Comparison of ENCODE assay signal across 28 cellular contexts in the genomic region with DNA sequence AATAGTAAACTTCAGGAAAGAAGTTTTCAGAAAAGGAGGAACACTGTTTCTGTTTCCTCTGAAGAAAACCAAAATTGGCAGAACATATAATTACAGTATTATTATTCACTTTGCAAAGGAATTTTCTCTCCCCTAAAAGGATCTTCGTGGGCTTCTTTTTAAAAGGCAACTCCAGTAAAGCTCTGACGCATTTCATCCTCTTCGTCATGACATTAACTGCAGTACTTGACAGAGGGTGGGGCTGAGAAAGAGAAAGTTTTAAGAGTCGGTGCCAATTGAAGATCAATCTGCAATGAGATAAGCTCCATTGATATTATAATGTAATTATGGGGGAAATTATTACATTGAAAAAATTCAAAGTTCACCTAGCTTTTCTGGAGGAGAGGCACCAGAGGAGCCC.
"Had no signal": no experiment of that assay in that cellular context is flagged by ENCODE, and none has a peak within 500 bp of the region (broad histone marks: within the 10 kb centered on the region; RNA-seq: fewer than 3 reads in every experiment).

No MANE protein-coding gene starts in this region.

- H3K36me3 ChIP-seq: ascending aorta, brain microvascular endothelial cell, gastrocnemius medialis, left lung, neutrophil, pancreas, prostate gland, stomach, suprapubic skin, tibial artery had no signal

- H3K9me3 ChIP-seq: ascending aorta, gastrocnemius medialis, left lung, neutrophil, pancreas, prostate gland, stomach, suprapubic skin, tibial artery had no signal

- H3K27me3 ChIP-seq: ascending aorta, brain microvascular endothelial cell, gastrocnemius medialis, left lung, neutrophil, pancreas, stomach, suprapubic skin, tibial artery had no signal

- FAIRE-seq: endothelial cell of umbilical vein, pancreas, TTC549 had no signal

- H3K4me1 ChIP-seq: ascending aorta, gastrocnemius medialis, left lung, pancreas, prostate gland, tibial artery had no signal

- DNase-seq: activated CD4-positive, alpha-beta T cell treated with anti-CD3 and anti-CD28 coated beads for 4 hours; activated CD4-positive, alpha-beta T cell treated with anti-CD3 and anti-CD28 coated beads, Interleukin-2, amount 50 U/mL, for 4 hours; activated gamma-delta T cell; activated naive CD4-positive, alpha-beta T cell treated with anti-CD3 and anti-CD28 coated beads, Interleukin-2, amount 10 ng/mL, durations not matched to agents 7 days and 5 days; activated naive CD8-positive, alpha-beta T cell treated with anti-CD3 and anti-CD28 coated beads, Interleukin-2, amount 10 ng/mL, durations not matched to agents 7 days and 5 days; brain microvascular endothelial cell; gastrocnemius medialis; glutamatergic neuron; immature natural killer cell; left lung; mesendoderm; naive B cell; nephron progenitor cell; pancreas; stimulated activated CD4-positive, alpha-beta T cell treated with anti-CD3 and anti-CD28 coated beads, Interleukin-15, amount 100 ng/mL, for 24 hours; stimulated activated CD4-positive, alpha-beta T cell treated with anti-CD3 and anti-CD28 coated beads, Interleukin-2, amount 100 ng/mL, for 24 hours; stimulated activated naive B cell treated with anti-CD40 and anti-IgM and Interleukin-4, amounts not matched to agents 10 μg/mL and 1 μg/mL and 100 μg/mL, for 72 hours; stomach; tibial artery had no signal

- H3K4me3 ChIP-seq: ascending aorta, gastrocnemius medialis, left lung, lung, pancreas, prostate gland, stomach, suprapubic skin, tibial artery had no signal

- H3K27ac ChIP-seq: ascending aorta, brain microvascular endothelial cell, gastrocnemius medialis, left lung, neutrophil, pancreas, prostate gland, stomach, suprapubic skin, tibial artery, VCaP had no signal

- ATAC-seq: esophagus mucosa; gastrocnemius medialis; left lung; pancreas; stimulated activated naive B cell treated with anti-CD40 and anti-IgM and Interleukin-4, amounts not matched to agents 10 μg/mL and 1 μg/mL and 100 μg/mL, for 72 hours had no signal
